18 cellular contexts compared by ENCODE assay signal in genomic region chr18:21262979-21263378, GRCh38. TPM values are rescaled to one million over a fixed set of nuclear protein-coding genes. Genes with fewer than 3 reads are reported as not detected.
DNase-seq lines count a peak whose midpoint lies in the region; FAIRE-seq lines count a peak whose summit lies in the region.
"Had no signal": no experiment of that assay in that cellular context is flagged by ENCODE, and none has a peak within 500 bp of the region (broad histone marks: within the 10 kb centered on the region; RNA-seq: fewer than 3 reads in every experiment).

No MANE protein-coding gene starts in this region.

- peak; percentile 54 for DNase-seq in NCI-H748 (lab: John Stamatoyannopoulos, UW; ENCODE audit: unreplicated experiment)
- DNase-seq in NCI-H748 treated with DMSO at 0.1 percent for 48 hours (lab: John Stamatoyannopoulos, UW), result no peak
- DNase-seq in dermis blood vessel endothelial cell, result peak; percentile 83
- DNase-seq in medulla oblongata (ENCODE audit: extremely low spot score), result peak; percentile 72
- peak; percentile 20 for DNase-seq in urothelium cell line (ENCODE audit: low spot score)
- DNase-seq in activated effector memory CD4-positive, alpha-beta T cell treated with anti-CD3 and anti-CD28 coated beads, Interleukin-2, amount 50 U/mL, for 16 hours, result no peak
- DNase-seq in activated naive CD4-positive, alpha-beta T cell (lab: John Stamatoyannopoulos, UW), result no peak
- DNase-seq in DMS114 treated with DMSO at 0.1 percent for 48 hours (lab: John Stamatoyannopoulos, UW; ENCODE audit: unreplicated experiment), result no peak
- DNase-seq: activated CD4-positive, alpha-beta T cell treated with anti-CD3 and anti-CD28 coated beads, Interleukin-2, amount 10 ng/mL, durations not matched to agents 7 days and 5 days; brain microvascular endothelial cell; DND-41; left lung; NCI-H1436 treated with DMSO at 0.1 percent for 48 hours; NCI-H446; OCI-M1; stimulated activated naive CD8-positive, alpha-beta T cell treated with anti-CD3 and anti-CD28 coated beads, Interleukin-15, Interleukin-2, amounts not matched to agents 100 U/mL and 50 U/mL, for 24 hours had no signal

- no peak for FAIRE-seq in urothelium cell line (lab: Jason Lieb, UNC)
- FAIRE-seq: GM19239 had no signal

RNA-seq across cellular contexts. Expression of gene GREB1L, which starts 20.9 kb away (rescaled TPM):
- 4.9 and 10.1 TPM in 2 replicates for total RNA-seq in dermis blood vessel endothelial cell
- total RNA-seq: activated CD4-positive, alpha-beta T cell treated with anti-CD3 and anti-CD28 coated beads, Interleukin-2, amount 10 ng/mL, durations not matched to agents 7 days and 5 days; activated naive CD4-positive, alpha-beta T cell treated with anti-CD3 and anti-CD28 coated beads, Interleukin-2, amount 50 U/mL, for 72 hours had no signal

Comparison
In these comparisons a context has a peak if more than half of its experiments do, and no peak if none do; other contexts are left out.
1. DNase-seq: peak in NCI-H748 (single experiment), dermis blood vessel endothelial cell (single experiment), medulla oblongata (single experiment) and urothelium cell line (single experiment); none in NCI-H748 treated with DMSO at 0.1 percent for 48 hours (single experiment), activated effector memory CD4-positive, alpha-beta T cell treated with anti-CD3 and anti-CD28 coated beads, Interleukin-2, amount 50 U/mL, for 16 hours (single experiment), activated naive CD4-positive, alpha-beta T cell (0 of 4) and DMS114 treated with DMSO at 0.1 percent for 48 hours (single experiment).